ENCODE assay signal across 2 cellular contexts in the genomic region with DNA sequence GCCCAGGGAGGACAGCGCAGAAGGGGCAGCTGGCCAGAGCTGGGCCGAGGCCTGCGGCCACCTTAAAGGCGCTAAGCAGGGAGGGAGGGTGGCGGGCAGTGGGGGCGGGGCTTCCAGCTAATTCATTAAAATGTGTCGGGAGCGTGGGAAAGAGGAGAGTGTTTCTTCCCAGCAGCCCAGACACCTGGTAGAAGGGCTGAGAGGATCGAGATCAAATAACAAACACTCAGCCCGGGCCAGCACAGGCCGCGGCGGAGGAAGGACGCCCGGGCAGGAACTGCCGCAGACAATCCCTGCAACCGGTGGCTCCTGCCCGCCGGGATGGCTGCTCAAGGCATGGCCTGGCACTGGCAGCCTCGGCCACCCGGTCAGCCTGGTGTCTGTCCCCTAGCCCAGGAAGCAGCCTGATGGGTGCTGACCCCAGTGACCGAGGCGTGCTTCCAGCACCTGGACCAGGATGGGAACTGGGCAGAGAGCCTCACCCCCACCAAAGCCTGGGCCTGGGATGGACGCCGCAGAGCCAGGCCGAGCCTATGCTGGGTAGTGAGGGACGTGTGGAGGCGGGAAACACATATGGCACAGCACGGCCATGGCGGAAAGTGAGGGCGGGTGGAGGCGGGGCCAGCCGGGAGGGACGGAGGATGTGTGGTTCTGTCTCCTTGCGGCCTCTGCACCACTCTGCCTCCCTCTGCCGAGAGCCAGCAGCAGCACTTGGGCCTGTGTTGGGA.
A peak's percentile ranks its signal among the peaks of the same experiment; 100 is the strongest.
TF ChIP-seq lines count a peak whose summit lies in the region.

No MANE protein-coding gene starts in this region.

TF ChIP-seq in HCT116, 20 proteins besides CTCF, POLR2A, EP300 and RAD21:
- TF ChIP-seq, protein P1, sequence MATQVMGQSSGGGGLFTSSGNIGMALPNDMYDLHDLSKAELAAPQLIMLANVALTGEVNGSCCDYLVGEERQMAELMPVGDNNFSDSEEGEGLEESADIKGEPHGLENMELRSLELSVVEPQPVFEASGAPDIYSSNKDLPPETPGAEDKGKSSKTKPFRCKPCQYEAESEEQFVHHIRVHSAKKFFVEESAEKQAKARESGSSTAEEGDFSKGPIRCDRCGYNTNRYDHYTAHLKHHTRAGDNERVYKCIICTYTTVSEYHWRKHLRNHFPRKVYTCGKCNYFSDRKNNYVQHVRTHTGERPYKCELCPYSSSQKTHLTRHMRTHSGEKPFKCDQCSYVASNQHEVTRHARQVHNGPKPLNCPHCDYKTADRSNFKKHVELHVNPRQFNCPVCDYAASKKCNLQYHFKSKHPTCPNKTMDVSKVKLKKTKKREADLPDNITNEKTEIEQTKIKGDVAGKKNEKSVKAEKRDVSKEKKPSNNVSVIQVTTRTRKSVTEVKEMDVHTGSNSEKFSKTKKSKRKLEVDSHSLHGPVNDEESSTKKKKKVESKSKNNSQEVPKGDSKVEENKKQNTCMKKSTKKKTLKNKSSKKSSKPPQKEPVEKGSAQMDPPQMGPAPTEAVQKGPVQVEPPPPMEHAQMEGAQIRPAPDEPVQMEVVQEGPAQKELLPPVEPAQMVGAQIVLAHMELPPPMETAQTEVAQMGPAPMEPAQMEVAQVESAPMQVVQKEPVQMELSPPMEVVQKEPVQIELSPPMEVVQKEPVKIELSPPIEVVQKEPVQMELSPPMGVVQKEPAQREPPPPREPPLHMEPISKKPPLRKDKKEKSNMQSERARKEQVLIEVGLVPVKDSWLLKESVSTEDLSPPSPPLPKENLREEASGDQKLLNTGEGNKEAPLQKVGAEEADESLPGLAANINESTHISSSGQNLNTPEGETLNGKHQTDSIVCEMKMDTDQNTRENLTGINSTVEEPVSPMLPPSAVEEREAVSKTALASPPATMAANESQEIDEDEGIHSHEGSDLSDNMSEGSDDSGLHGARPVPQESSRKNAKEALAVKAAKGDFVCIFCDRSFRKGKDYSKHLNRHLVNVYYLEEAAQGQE (IDR thresholded peaks at IDR 0.05; ENCODE audit: low read depth): no peak
- no peak for TF ChIP-seq CBX3 (IDR thresholded peaks at IDR 0.05; ENCODE audit: low read depth)
- no peak for TF ChIP-seq EZH2phosphoT487 (IDR thresholded peaks at IDR 0.05; ENCODE audit: borderline replicate concordance)
- TF ChIP-seq, protein P2, sequence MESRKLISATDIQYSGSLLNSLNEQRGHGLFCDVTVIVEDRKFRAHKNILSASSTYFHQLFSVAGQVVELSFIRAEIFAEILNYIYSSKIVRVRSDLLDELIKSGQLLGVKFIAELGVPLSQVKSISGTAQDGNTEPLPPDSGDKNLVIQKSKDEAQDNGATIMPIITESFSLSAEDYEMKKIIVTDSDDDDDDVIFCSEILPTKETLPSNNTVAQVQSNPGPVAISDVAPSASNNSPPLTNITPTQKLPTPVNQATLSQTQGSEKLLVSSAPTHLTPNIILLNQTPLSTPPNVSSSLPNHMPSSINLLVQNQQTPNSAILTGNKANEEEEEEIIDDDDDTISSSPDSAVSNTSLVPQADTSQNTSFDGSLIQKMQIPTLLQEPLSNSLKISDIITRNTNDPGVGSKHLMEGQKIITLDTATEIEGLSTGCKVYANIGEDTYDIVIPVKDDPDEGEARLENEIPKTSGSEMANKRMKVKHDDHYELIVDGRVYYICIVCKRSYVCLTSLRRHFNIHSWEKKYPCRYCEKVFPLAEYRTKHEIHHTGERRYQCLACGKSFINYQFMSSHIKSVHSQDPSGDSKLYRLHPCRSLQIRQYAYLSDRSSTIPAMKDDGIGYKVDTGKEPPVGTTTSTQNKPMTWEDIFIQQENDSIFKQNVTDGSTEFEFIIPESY (IDR thresholded peaks at IDR 0.05; ENCODE audit: extremely low read depth, insufficient replicate concordance, low read length): no peak
- no peak for TF ChIP-seq TCF7L2 (IDR thresholded peaks at IDR 0.05; ENCODE audit: borderline replicate concordance, extremely low read depth, insufficient read depth, insufficient read length)
- TF ChIP-seq, protein P3, sequence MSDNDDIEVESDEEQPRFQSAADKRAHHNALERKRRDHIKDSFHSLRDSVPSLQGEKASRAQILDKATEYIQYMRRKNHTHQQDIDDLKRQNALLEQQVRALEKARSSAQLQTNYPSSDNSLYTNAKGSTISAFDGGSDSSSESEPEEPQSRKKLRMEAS (IDR thresholded peaks at IDR 0.05): no peak

TF ChIP-seq in K562, 482 proteins besides CTCF, POLR2A, EP300 and RAD21:
- TF ChIP-seq, protein P4, sequence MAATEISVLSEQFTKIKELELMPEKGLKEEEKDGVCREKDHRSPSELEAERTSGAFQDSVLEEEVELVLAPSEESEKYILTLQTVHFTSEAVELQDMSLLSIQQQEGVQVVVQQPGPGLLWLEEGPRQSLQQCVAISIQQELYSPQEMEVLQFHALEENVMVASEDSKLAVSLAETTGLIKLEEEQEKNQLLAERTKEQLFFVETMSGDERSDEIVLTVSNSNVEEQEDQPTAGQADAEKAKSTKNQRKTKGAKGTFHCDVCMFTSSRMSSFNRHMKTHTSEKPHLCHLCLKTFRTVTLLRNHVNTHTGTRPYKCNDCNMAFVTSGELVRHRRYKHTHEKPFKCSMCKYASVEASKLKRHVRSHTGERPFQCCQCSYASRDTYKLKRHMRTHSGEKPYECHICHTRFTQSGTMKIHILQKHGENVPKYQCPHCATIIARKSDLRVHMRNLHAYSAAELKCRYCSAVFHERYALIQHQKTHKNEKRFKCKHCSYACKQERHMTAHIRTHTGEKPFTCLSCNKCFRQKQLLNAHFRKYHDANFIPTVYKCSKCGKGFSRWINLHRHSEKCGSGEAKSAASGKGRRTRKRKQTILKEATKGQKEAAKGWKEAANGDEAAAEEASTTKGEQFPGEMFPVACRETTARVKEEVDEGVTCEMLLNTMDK (IDR thresholded peaks at IDR 0.05; ENCODE audit: borderline replicate concordance, insufficient read depth, low read depth, low read length, poor library complexity, severe bottlenecking): peak; percentile 15
- TF ChIP-seq, protein P5, sequence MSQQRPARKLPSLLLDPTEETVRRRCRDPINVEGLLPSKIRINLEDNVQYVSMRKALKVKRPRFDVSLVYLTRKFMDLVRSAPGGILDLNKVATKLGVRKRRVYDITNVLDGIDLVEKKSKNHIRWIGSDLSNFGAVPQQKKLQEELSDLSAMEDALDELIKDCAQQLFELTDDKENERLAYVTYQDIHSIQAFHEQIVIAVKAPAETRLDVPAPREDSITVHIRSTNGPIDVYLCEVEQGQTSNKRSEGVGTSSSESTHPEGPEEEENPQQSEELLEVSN (IDR thresholded peaks at IDR 0.05; ENCODE audit: borderline replicate concordance in 1 of 2, extremely low read depth in 1 of 2, insufficient read depth in 1 of 2, insufficient read length in 1 of 2, low read depth in 1 of 2, low read length in 1 of 2, poor library complexity in 1 of 2, severe bottlenecking in 1 of 2): peak; percentile 48 to 72
- TF ChIP-seq ZNF146 (CRISPR knock-in tag; IDR thresholded peaks at IDR 0.05; ENCODE audit: unreplicated experiment) (peak; percentile 7), ZNF12 (CRISPR knock-in tag; IDR thresholded peaks at IDR 0.05) (0 out of 2 replicates have a peak, but pooled peaks have one; percentile 12), XRCC3 (IDR thresholded peaks at IDR 0.05) (no peak), MCM7 (IDR thresholded peaks at IDR 0.05) (no peak), ZNF551 (CRISPR knock-in tag; IDR thresholded peaks at IDR 0.05) (no peak), MAZ (CRISPR knock-in tag; conservative IDR thresholded peaks at IDR 0.05 in 1 of 2, IDR thresholded peaks at IDR 0.05 in 1 of 2) (peak in 1 of 2 experiments; percentile 11; a peak in 1 of 4 replicates), SRSF1 (IDR thresholded peaks at IDR 0.05; ENCODE audit: low read depth, low read length) (no peak), ZNF778 (CRISPR knock-in tag; IDR thresholded peaks at IDR 0.05) (no peak), SP1 (CRISPR knock-in tag; IDR thresholded peaks at IDR 0.05) (0 out of 2 replicates have a peak, but pooled peaks have one; percentile 48), RBFOX2 (IDR thresholded peaks at IDR 0.05; ENCODE audit: low read depth, low read length) (peak; percentile 21; the same call in 1 of the 2 replicates), PCBP1 (IDR thresholded peaks at IDR 0.05; ENCODE audit: low read depth, low read length, poor library complexity, severe bottlenecking) (peak; percentile 23), YY1 (IDR thresholded peaks at IDR 0.05; ENCODE audit: borderline replicate concordance in 1 of 3, control insufficient read depth in 1 of 3, extremely low read depth in 1 of 3, insufficient read depth in 3 of 3, insufficient read length in 1 of 3, insufficient replicate concordance in 2 of 3, low read depth in 1 of 3, low read length in 2 of 3) (peak in 2 of 3 experiments; percentile 38 to 52), HSF4 (CRISPR knock-in tag; IDR thresholded peaks at IDR 0.05; ENCODE audit: borderline replicate concordance) (no peak), EGR1 (conservative IDR thresholded peaks at IDR 0.05) (0 out of 2 replicates have a peak, but pooled peaks have one; percentile 27)
- TF ChIP-seq, protein P6, sequence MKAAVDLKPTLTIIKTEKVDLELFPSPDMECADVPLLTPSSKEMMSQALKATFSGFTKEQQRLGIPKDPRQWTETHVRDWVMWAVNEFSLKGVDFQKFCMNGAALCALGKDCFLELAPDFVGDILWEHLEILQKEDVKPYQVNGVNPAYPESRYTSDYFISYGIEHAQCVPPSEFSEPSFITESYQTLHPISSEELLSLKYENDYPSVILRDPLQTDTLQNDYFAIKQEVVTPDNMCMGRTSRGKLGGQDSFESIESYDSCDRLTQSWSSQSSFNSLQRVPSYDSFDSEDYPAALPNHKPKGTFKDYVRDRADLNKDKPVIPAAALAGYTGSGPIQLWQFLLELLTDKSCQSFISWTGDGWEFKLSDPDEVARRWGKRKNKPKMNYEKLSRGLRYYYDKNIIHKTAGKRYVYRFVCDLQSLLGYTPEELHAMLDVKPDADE (conservative IDR thresholded peaks at IDR 0.05; ENCODE audit: control insufficient read depth, low read depth, low read length): no peak
- TF ChIP-seq, protein P7, sequence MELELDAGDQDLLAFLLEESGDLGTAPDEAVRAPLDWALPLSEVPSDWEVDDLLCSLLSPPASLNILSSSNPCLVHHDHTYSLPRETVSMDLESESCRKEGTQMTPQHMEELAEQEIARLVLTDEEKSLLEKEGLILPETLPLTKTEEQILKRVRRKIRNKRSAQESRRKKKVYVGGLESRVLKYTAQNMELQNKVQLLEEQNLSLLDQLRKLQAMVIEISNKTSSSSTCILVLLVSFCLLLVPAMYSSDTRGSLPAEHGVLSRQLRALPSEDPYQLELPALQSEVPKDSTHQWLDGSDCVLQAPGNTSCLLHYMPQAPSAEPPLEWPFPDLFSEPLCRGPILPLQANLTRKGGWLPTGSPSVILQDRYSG (tag; conservative IDR thresholded peaks at IDR 0.05; ENCODE audit: low read depth): no peak
- TF ChIP-seq, protein P8, sequence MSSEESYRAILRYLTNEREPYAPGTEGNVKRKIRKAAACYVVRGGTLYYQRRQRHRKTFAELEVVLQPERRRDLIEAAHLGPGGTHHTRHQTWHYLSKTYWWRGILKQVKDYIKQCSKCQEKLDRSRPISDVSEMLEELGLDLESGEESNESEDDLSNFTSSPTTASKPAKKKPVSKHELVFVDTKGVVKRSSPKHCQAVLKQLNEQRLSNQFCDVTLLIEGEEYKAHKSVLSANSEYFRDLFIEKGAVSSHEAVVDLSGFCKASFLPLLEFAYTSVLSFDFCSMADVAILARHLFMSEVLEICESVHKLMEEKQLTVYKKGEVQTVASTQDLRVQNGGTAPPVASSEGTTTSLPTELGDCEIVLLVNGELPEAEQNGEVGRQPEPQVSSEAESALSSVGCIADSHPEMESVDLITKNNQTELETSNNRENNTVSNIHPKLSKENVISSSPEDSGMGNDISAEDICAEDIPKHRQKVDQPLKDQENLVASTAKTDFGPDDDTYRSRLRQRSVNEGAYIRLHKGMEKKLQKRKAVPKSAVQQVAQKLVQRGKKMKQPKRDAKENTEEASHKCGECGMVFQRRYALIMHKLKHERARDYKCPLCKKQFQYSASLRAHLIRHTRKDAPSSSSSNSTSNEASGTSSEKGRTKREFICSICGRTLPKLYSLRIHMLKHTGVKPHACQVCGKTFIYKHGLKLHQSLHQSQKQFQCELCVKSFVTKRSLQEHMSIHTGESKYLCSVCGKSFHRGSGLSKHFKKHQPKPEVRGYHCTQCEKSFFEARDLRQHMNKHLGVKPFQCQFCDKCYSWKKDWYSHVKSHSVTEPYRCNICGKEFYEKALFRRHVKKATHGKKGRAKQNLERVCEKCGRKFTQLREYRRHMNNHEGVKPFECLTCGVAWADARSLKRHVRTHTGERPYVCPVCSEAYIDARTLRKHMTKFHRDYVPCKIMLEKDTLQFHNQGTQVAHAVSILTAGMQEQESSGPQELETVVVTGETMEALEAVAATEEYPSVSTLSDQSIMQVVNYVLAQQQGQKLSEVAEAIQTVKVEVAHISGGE (CRISPR knock-in tag; IDR thresholded peaks at IDR 0.05): 0 out of 6 replicates have a peak, but pooled peaks of 1 of the 3 experiments have one; percentile 38
- TF ChIP-seq, protein P9, sequence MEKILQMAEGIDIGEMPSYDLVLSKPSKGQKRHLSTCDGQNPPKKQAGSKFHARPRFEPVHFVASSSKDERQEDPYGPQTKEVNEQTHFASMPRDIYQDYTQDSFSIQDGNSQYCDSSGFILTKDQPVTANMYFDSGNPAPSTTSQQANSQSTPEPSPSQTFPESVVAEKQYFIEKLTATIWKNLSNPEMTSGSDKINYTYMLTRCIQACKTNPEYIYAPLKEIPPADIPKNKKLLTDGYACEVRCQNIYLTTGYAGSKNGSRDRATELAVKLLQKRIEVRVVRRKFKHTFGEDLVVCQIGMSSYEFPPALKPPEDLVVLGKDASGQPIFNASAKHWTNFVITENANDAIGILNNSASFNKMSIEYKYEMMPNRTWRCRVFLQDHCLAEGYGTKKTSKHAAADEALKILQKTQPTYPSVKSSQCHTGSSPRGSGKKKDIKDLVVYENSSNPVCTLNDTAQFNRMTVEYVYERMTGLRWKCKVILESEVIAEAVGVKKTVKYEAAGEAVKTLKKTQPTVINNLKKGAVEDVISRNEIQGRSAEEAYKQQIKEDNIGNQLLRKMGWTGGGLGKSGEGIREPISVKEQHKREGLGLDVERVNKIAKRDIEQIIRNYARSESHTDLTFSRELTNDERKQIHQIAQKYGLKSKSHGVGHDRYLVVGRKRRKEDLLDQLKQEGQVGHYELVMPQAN (IDR thresholded peaks at IDR 0.05; ENCODE audit: borderline replicate concordance): no peak
- TF ChIP-seq, protein P2 (CRISPR knock-in tag; IDR thresholded peaks at IDR 0.05): peak; percentile 99
TF ChIP-seq in K562: peak in this region for 12.
